8 cellular contexts compared by ENCODE assay signal in the genomic region with DNA sequence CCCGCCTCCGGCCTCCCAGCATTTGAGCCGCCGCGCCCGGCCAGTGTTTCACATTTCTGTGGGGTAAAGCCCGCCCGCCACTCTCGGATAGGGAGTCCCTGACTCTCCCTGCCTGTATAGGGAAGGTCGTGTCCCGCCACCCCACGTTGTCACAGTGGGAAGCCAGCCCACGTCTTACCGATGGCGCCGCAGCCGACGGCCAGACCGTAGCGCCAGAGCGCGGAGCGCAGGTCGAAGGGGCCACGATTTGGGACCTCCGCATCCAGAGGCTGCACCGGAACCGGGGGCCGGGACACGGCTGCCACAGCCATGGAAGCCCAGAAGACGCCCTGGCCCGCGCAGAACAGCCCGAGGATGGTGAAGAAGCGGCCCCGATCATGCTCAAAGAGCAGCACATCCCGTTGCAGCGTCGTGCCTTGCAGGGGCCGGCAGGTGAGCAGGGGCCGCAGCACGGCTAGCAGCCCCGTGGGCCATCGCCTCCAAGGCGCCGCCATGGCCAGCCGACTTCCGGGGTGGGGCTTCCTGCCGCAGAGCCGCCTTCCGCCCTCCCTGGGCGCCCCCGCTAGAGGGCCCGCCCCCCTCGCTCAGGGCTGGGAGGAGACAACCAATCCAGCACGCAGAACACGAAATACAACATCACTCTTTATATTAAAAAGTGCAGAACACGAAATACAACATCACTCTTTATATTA. TPM values are rescaled to one million over a fixed set of nuclear protein-coding genes. Genes with fewer than 3 reads are reported as not detected.
DNase-seq lines count a peak whose midpoint lies in the region; ATAC-seq and TF ChIP-seq lines count a peak whose summit lies in the region.

A gene with protein sequence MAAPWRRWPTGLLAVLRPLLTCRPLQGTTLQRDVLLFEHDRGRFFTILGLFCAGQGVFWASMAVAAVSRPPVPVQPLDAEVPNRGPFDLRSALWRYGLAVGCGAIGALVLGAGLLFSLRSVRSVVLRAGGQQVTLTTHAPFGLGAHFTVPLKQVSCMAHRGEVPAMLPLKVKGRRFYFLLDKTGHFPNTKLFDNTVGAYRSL (minus strand): TSS at position 506 of the 692 bp plus-strand sequence. CDS start 12 bp downstream, at position 494.

- H3K27ac Mint-ChIP-seq in activated B cell treated with CpG ODN at 0.5 μM for 24 hours, result peak within 1 kb of the TSS; percentile 89

- peaks cover 68% of the 10 kb centered on the region for H3K36me3 Mint-ChIP-seq in activated B cell treated with CpG ODN at 0.5 μM for 24 hours (ENCODE audit: low read depth)

- ATAC-seq in HG03045 (IDR thresholded peaks at IDR 0.05; ENCODE audit: unreplicated experiment) (peak; percentile 55), activated B cell treated with CpG ODN at 0.5 μM for 24 hours (ENCODE audit: low read depth) (peak; percentile 81)

- no peaks in the 10 kb centered on the region for H3K27me3 Mint-ChIP-seq in activated B cell treated with CpG ODN at 0.5 μM for 24 hours

- peaks cover 40% of the 10 kb centered on the region for H3K4me1 Mint-ChIP-seq in activated B cell treated with CpG ODN at 0.5 μM for 24 hours

- no peak for TF ChIP-seq CTCF in activated B cell treated with CpG ODN at 0.5 μM for 24 hours (IDR thresholded peaks at IDR 0.05)
- TF ChIP-seq CTCF in cardiac fibroblast (IDR thresholded peaks at IDR 0.05; ENCODE audit: low read depth, low read length), result no peak

- H3K4me3 ChIP-seq in cardiac fibroblast (replicated peaks in 1 of 2; ENCODE audit: low read depth in 2 of 2, low read length in 2 of 2), result peak within 1 kb of the TSS; percentile 92 to 95

- CTCF ChIA-PET in activated B cell treated with CpG ODN at 0.5 μM for 24 hours (lab: Charles Lee), result interaction anchor here (0.7 kb wide), 1 partner anchor 9 kb away, joined by 3 read pairs; no protein-coding TSS in a partner anchor

- intact Hi-C loops in activated B cell treated with CpG ODN at 0.5 μM for 24 hours (cut with micrococcal nuclease), result loop anchor here (1.0 kb wide), 1 partner anchor 14 kb away; a partner anchor contains a TSS

- POLR2A ChIA-PET in activated B cell treated with CpG ODN at 0.5 μM for 24 hours (lab: Charles Lee), result interaction anchor here (0.9 to 8.8 kb wide), 13 partner anchors 9 to 200 kb away, joined by 3 to 308 read pairs (median 8); a partner anchor contains a TSS

- H3K4me3 Mint-ChIP-seq in activated B cell treated with CpG ODN at 0.5 μM for 24 hours, result peak within 1 kb of the TSS; percentile 88

- H3K9me3 Mint-ChIP-seq in activated B cell treated with CpG ODN at 0.5 μM for 24 hours, result no peaks in the 10 kb centered on the region

- DNase-seq in NK-92 treated with Interleukin-12 subunit alpha and Interleukin-12 subunit beta, amount 100 ng/mL, for 24 hours (lab: John Stamatoyannopoulos, UW), result peak; percentile 68
- DNase-seq in NK-92 (lab: John Stamatoyannopoulos, UW; ENCODE audit: unreplicated experiment) (no peak), NCI-H2196 (lab: John Stamatoyannopoulos, UW; ENCODE audit: unreplicated experiment) (peak; percentile 88), activated B cell treated with CpG ODN at 0.5 μM for 24 hours (peak; percentile 84), cardiac fibroblast (ENCODE audit: low read depth in 2 of 2) (peak; percentile 74 to 85), islet precursor cell (peak; percentile 95)
- DNase-seq in stimulated activated CD4-positive, alpha-beta T cell treated with anti-CD3 and anti-CD28 coated beads, Interleukin-12 subunit alpha, Interleukin-12 subunit beta, amount 100 ng/mL, for 48 hours (ENCODE audit: low read depth in 2 of 3, low spot score in 1 of 3), result peak; percentile 77 to 88 (median 84)

RNA-seq across cellular contexts. Expression of the gene that starts here (rescaled TPM):
- total RNA-seq in activated B cell treated with CpG ODN at 0.5 μM for 24 hours, result 13.0 and 15.0 TPM in 2 replicates
